9 cellular contexts compared by ENCODE assay signal in the genomic region with DNA sequence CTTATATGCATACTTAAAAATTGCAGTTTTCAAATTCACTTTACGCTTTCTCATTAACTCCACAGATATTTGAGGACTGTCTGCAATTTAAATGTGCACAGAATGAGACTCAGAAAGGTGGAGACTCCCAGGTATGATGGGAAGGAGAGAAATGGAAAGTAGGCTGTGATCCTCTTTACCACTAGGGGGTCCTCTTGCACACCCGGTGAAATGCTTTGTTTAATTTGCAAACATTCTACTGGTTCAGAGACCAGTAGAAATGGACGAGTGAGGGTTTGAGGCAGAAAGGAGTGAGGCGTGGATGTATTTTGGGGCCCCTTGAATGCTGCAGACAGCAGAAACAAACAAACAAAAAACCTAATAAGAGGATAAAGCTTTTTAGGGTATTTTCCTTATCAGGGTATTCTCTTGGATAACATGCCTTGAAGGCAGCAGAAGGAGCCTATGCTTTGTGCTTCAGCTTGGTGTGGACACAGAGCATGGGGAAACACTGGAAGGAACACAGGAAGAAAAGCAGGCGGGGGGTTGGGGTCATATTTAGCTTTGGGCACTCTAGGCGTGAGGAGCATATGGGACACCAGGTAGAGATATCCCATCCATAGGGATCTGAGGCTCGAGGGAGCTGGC.
DNase-seq lines count a peak whose midpoint lies in the region; ATAC-seq, FAIRE-seq and TF ChIP-seq lines count a peak whose summit lies in the region.
"Had no signal": no experiment of that assay in that cellular context is flagged by ENCODE, and none has a peak within 500 bp of the region (broad histone marks: within the 10 kb centered on the region; RNA-seq: fewer than 3 reads in every experiment).

No MANE protein-coding gene starts in this region.

- H3K36me3 ChIP-seq in GM23248 (ENCODE audit: low read depth) (no peaks in the 10 kb centered on the region), small intestine (ENCODE audit: control insufficient read depth in 2 of 2, insufficient read depth in 2 of 2, low read length in 2 of 2) (no peaks in the 10 kb centered on the region), uterus (no peaks in the 10 kb centered on the region)

- H3K27ac Mint-ChIP-seq in activated CD8-positive, alpha-beta T cell treated with anti-CD3 and anti-CD28 coated beads for 36 hours, result no peak overlapping the region
- H3K27ac Mint-ChIP-seq in activated CD8-positive, alpha-beta T cell treated with anti-CD3 and anti-CD28 coated beads, Interleukin-2, amount 10 ng/mL, durations not matched to agents 7 days and 5 days, result no peak overlapping the region
- H3K27ac Mint-ChIP-seq: activated T-cell treated with anti-CD3 and anti-CD28 coated beads, Interleukin-2, amount 50 U/mL, for 72 hours had no signal

- no peak overlapping the region for H3K27ac ChIP-seq in GM23248
- H3K27ac ChIP-seq in small intestine (ENCODE audit: low read depth in 1 of 2, low read length in 1 of 2), result no peak overlapping the region
- no peak overlapping the region for H3K27ac ChIP-seq in uterus

- no peak overlapping the region for H2AFZ ChIP-seq in GM23248

- no peak overlapping the region for H3K9ac ChIP-seq in GM23248

- POLR2A ChIA-PET in activated CD8-positive, alpha-beta T cell treated with anti-CD3 and anti-CD28 coated beads for 36 hours (lab: Charles Lee), result interaction anchor here (0.8 kb wide), 1 partner anchor 20 kb away, joined by 3 read pairs; no protein-coding TSS in a partner anchor
- POLR2A ChIA-PET in activated CD8-positive, alpha-beta T cell treated with anti-CD3 and anti-CD28 coated beads, Interleukin-2, amount 10 ng/mL, durations not matched to agents 7 days and 5 days (lab: Charles Lee), result no interaction called here

- H3K36me3 Mint-ChIP-seq in activated CD8-positive, alpha-beta T cell treated with anti-CD3 and anti-CD28 coated beads for 36 hours (ENCODE audit: low read depth), result no peaks in the 10 kb centered on the region
- H3K36me3 Mint-ChIP-seq in activated CD8-positive, alpha-beta T cell treated with anti-CD3 and anti-CD28 coated beads, Interleukin-2, amount 10 ng/mL, durations not matched to agents 7 days and 5 days (ENCODE audit: low read depth), result no peaks in the 10 kb centered on the region

- WGBS in GM23248 (ENCODE audit: low coverage in 1 of 2, low lambda C conversion rate in 2 of 2, missing lambda C conversion rate in 2 of 2), 2 experiments, result 49 to 59% methylated on average over 7 of the region's 7 CpGs
- WGBS in small intestine, 3 donors, result 57 to 58% (median 57%) methylated on average over 7 of the region's 7 CpGs

- CTCF ChIA-PET in activated CD8-positive, alpha-beta T cell treated with anti-CD3 and anti-CD28 coated beads for 36 hours (lab: Charles Lee), result interaction anchor here (0.6 to 0.9 kb wide), 3 partner anchors 142 to 408 kb away, joined by 3 read pairs; no protein-coding TSS in a partner anchor
- CTCF ChIA-PET in activated CD8-positive, alpha-beta T cell treated with anti-CD3 and anti-CD28 coated beads, Interleukin-2, amount 10 ng/mL, durations not matched to agents 7 days and 5 days (lab: Charles Lee), result no interaction called here

- no peaks in the 10 kb centered on the region for H3K79me2 ChIP-seq in GM23248 (ENCODE audit: insufficient read depth)

- peak; percentile 49 for TF ChIP-seq CTCF in activated CD8-positive, alpha-beta T cell treated with anti-CD3 and anti-CD28 coated beads for 36 hours (IDR thresholded peaks at IDR 0.05)
- TF ChIP-seq CTCF in fibroblast of pulmonary artery (IDR thresholded peaks at IDR 0.05; ENCODE audit: low read length, missing control alignments), result peak; percentile 8
- no peak for TF ChIP-seq CTCF in uterus (IDR thresholded peaks at IDR 0.05)

- intact Hi-C loops in activated CD8-positive, alpha-beta T cell treated with anti-CD3 and anti-CD28 coated beads for 36 hours (cut with micrococcal nuclease), result loop anchor here (10.0 kb wide), 1 partner anchor 145 kb away; no protein-coding TSS in a partner anchor
- intact Hi-C loops in uterus (cut with DNase I; ENCODE audit: low total_unique reads), result no loop called here

- DNase-seq in activated CD8-positive, alpha-beta T cell treated with anti-CD3 and anti-CD28 coated beads for 36 hours, result peak; percentile 22
- no peak for DNase-seq in activated CD8-positive, alpha-beta T cell treated with anti-CD3 and anti-CD28 coated beads, Interleukin-2, amount 10 ng/mL, durations not matched to agents 7 days and 5 days
- peak; percentile 18 for DNase-seq in GM23248
- peak; percentile 19 to 52 for DNase-seq in NCI-H1930 (lab: John Stamatoyannopoulos, UW)
- DNase-seq in fibroblast of pulmonary artery (ENCODE audit: low read depth), result no peak
- no peak for DNase-seq in small intestine
- no peak for DNase-seq in uterus

- H3K4me1 ChIP-seq in GM23248 (ENCODE audit: insufficient read depth), result peaks cover 4% of the 10 kb centered on the region; the same call in 1 of the 2 replicates
- H3K4me1 ChIP-seq in small intestine (ENCODE audit: control insufficient read depth in 2 of 2, insufficient read depth in 1 of 2, low read depth in 1 of 2, low read length in 1 of 2), result no peaks in the 10 kb centered on the region
- H3K4me1 ChIP-seq in uterus, result no peaks in the 10 kb centered on the region

- no peaks in the 10 kb centered on the region for H4K20me1 ChIP-seq in GM23248 (ENCODE audit: insufficient read depth)

- no peak overlapping the region for H3K4me3 Mint-ChIP-seq in activated CD8-positive, alpha-beta T cell treated with anti-CD3 and anti-CD28 coated beads for 36 hours
- H3K4me3 Mint-ChIP-seq in activated CD8-positive, alpha-beta T cell treated with anti-CD3 and anti-CD28 coated beads, Interleukin-2, amount 10 ng/mL, durations not matched to agents 7 days and 5 days, result no peak overlapping the region
- H3K4me3 Mint-ChIP-seq: activated T-cell treated with anti-CD3 and anti-CD28 coated beads, Interleukin-2, amount 50 U/mL, for 72 hours had no signal

- H3K9me3 ChIP-seq in GM23248 (ENCODE audit: low read depth), result no peaks in the 10 kb centered on the region
- H3K9me3 ChIP-seq in small intestine (ENCODE audit: control insufficient read depth, low read depth), result no peaks in the 10 kb centered on the region
- H3K9me3 ChIP-seq in uterus, result no peaks in the 10 kb centered on the region

- no peaks in the 10 kb centered on the region for H3K4me1 Mint-ChIP-seq in activated CD8-positive, alpha-beta T cell treated with anti-CD3 and anti-CD28 coated beads for 36 hours (ENCODE audit: low read depth)
- no peaks in the 10 kb centered on the region for H3K4me1 Mint-ChIP-seq in activated CD8-positive, alpha-beta T cell treated with anti-CD3 and anti-CD28 coated beads, Interleukin-2, amount 10 ng/mL, durations not matched to agents 7 days and 5 days (ENCODE audit: low read depth)

- TF ChIP-seq POLR2A in uterus (IDR thresholded peaks at IDR 0.05), result no peak

- in situ Hi-C loops in GM23248 (cut with MboI), result no loop called here

- no peak for ATAC-seq in activated CD8-positive, alpha-beta T cell treated with anti-CD3 and anti-CD28 coated beads for 36 hours
- no peak for ATAC-seq in activated CD8-positive, alpha-beta T cell treated with anti-CD3 and anti-CD28 coated beads, Interleukin-2, amount 10 ng/mL, durations not matched to agents 7 days and 5 days
- ATAC-seq in HG03565 (IDR thresholded peaks at IDR 0.05; ENCODE audit: unreplicated experiment), result no peak

- FAIRE-seq in small intestine (lab: Jason Lieb, UNC), result no peak

- no peak overlapping the region for H3K4me2 ChIP-seq in GM23248 (ENCODE audit: unreplicated experiment)

- H3K4me3 ChIP-seq in GM23248 (no peak overlapping the region), fibroblast of pulmonary artery (replicated peaks; ENCODE audit: low read depth, low read length) (no peak overlapping the region), small intestine (ENCODE audit: low read depth in 1 of 2, low read length in 2 of 2) (no peak overlapping the region), uterus (no peak overlapping the region)

- no peaks in the 10 kb centered on the region for H3K9me3 Mint-ChIP-seq in activated CD8-positive, alpha-beta T cell treated with anti-CD3 and anti-CD28 coated beads for 36 hours
- no peaks in the 10 kb centered on the region for H3K9me3 Mint-ChIP-seq in activated CD8-positive, alpha-beta T cell treated with anti-CD3 and anti-CD28 coated beads, Interleukin-2, amount 10 ng/mL, durations not matched to agents 7 days and 5 days (ENCODE audit: insufficient read depth)
- H3K9me3 Mint-ChIP-seq: activated T-cell treated with anti-CD3 and anti-CD28 coated beads, Interleukin-2, amount 50 U/mL, for 72 hours had no signal

- no peaks in the 10 kb centered on the region for H3K9me2 ChIP-seq in GM23248 (ENCODE audit: insufficient read depth)

- peaks cover 4% of the 10 kb centered on the region for H3K27me3 Mint-ChIP-seq in activated CD8-positive, alpha-beta T cell treated with anti-CD3 and anti-CD28 coated beads for 36 hours
- H3K27me3 Mint-ChIP-seq in activated CD8-positive, alpha-beta T cell treated with anti-CD3 and anti-CD28 coated beads, Interleukin-2, amount 10 ng/mL, durations not matched to agents 7 days and 5 days (ENCODE audit: low read depth), result no peaks in the 10 kb centered on the region

- H3K27me3 ChIP-seq in GM23248 (replicated peaks; ENCODE audit: insufficient read depth), result peaks cover 55% of the 10 kb centered on the region
- H3K27me3 ChIP-seq in small intestine (ENCODE audit: control insufficient read depth in 2 of 2, insufficient read depth in 2 of 2, low read length in 2 of 2), result no peaks in the 10 kb centered on the region
- H3K27me3 ChIP-seq in uterus, result no peaks in the 10 kb centered on the region

- H3F3A ChIP-seq in GM23248 (ENCODE audit: insufficient read depth), result peaks cover 6% of the 10 kb centered on the region; the same call in 1 of the 2 replicates

Comparison
In these comparisons a context has a peak if more than half of its experiments do, and no peak if none do; other contexts are left out.
1. DNase-seq: peak in activated CD8-positive, alpha-beta T cell treated with anti-CD3 and anti-CD28 coated beads for 36 hours (single experiment), GM23248 (single experiment) and NCI-H1930 (2 of 2); none in activated CD8-positive, alpha-beta T cell treated with anti-CD3 and anti-CD28 coated beads, Interleukin-2, amount 10 ng/mL, durations not matched to agents 7 days and 5 days (single experiment), fibroblast of pulmonary artery (single experiment), small intestine (single experiment) and uterus (0 of 2).
2. CTCF ChIP-seq: peak in activated CD8-positive, alpha-beta T cell treated with anti-CD3 and anti-CD28 coated beads for 36 hours (single experiment) and fibroblast of pulmonary artery (single experiment); none in uterus (0 of 4).